ENCODE assay signal across 8 cellular contexts in the genomic region with DNA sequence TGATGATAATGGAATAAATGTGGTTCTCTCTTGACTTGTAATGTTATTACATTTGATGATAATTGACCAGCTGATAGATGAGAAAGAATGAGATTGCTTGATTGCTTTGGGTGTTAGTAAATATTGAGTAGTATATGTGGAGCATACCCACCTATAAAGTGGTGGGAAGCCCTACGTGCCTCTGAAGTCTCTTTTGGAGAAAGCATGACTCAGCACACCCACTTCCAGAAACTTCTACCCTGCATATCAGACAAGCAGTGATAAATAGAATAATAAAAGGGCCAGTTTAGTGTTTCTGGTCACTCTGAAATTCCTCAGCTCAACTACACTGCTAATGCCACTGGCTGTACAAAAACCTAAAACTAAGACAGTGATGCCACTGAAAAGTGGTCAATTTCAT.
"Had no signal": no experiment of that assay in that cellular context is flagged by ENCODE, and none has a peak within 500 bp of the region (broad histone marks: within the 10 kb centered on the region; RNA-seq: fewer than 3 reads in every experiment).

No MANE protein-coding gene starts in this region.

- H3K4me3 ChIP-seq: GM23338 had no signal

- FAIRE-seq: H1, H54, HTR-8/SVneo had no signal

- H2AFZ ChIP-seq: GM23338 had no signal

- ATAC-seq: GM23338 had no signal

- H3K27ac ChIP-seq: KMS-11 had no signal

- H3K4me2 ChIP-seq: GM23338, KMS-11 had no signal

- DNase-seq: H9, HCEC 1CT, KBM-7 had no signal

- H3K9ac ChIP-seq: KMS-11 had no signal
